16 cellular contexts compared by ENCODE assay signal in the genomic region with DNA sequence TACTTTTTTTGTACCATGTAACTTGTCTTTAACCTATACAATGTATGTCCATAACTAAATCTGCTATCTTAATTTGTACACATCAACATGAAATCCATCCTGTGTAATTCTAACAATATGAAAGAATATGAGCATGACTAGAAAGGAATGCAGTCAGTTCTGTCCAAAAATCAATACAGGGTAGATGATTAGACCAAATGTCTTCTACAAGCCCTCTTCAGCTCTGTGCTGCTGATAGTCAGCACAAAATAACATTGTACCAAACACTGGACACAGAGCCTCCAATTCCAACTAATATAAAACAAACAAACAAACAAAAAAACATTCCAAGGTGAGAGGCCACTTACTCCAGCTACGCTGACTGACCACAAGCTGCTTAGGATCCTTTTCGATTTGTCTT.
DNase-seq lines count a peak whose midpoint lies in the region; ATAC-seq and TF ChIP-seq lines count a peak whose summit lies in the region.
"Had no signal": no experiment of that assay in that cellular context is flagged by ENCODE, and none has a peak within 500 bp of the region (broad histone marks: within the 10 kb centered on the region; RNA-seq: fewer than 3 reads in every experiment).

No MANE protein-coding gene starts in this region.

- peaks cover 15% of the 10 kb centered on the region for H3K4me1 ChIP-seq in body of pancreas
- no peaks in the 10 kb centered on the region for H3K4me1 ChIP-seq in CD8-positive, alpha-beta T cell (ENCODE audit: insufficient read depth, low read length)
- H3K4me1 ChIP-seq: A549; BLaER1 treated with 17β-estradiol and CSF1 and Interleukin-3, amounts not matched to agents 10 nM and 100 nM had no signal

- H3K27ac Mint-ChIP-seq in Calu3 (ENCODE audit: unreplicated experiment) (peak overlapping the region; percentile 81), progenitor cell of endocrine pancreas (peak overlapping the region; percentile 76)
- H3K27ac Mint-ChIP-seq in CD8-positive, alpha-beta T cell: no peak overlapping the region
- H3K27ac Mint-ChIP-seq: B cell; CD4-positive, alpha-beta T cell; CD8-positive, alpha-beta memory T cell had no signal

- intact Hi-C loops in Calu3 (cut with micrococcal nuclease; ENCODE audit: unreplicated experiment): loop anchor here (1.0 kb wide), 2 partner anchors 29 to 33 kb away; no protein-coding TSS in a partner anchor
- intact Hi-C loops in body of pancreas (cut with DNase I): no loop called here
- intact Hi-C loops in CD8-positive, alpha-beta T cell (cut with DNase I, micrococcal nuclease): no loop called here

- peak; percentile 22 for DNase-seq in Calu3
- no peak for DNase-seq in body of pancreas
- DNase-seq in progenitor cell of endocrine pancreas (ENCODE audit: low spot score, unreplicated experiment): no peak
- DNase-seq in CD8-positive, alpha-beta T cell: no peak
- no peak for DNase-seq in activated CD4-positive, alpha-beta T cell treated with anti-CD3 and anti-CD28 coated beads, Interleukin-2, amount 50 U/mL, for 48 hours
- DNase-seq: AML-193; CD4-positive, alpha-beta T cell; CD8-positive, alpha-beta memory T cell; COR-L47; DMS79 treated with DMSO at 0.1 percent for 48 hours; GF-D8 had no signal

- H3K36me3 Mint-ChIP-seq in Calu3 (ENCODE audit: insufficient read depth, unreplicated experiment) (no peaks in the 10 kb centered on the region), progenitor cell of endocrine pancreas (ENCODE audit: insufficient read depth) (no peaks in the 10 kb centered on the region)
- H3K36me3 Mint-ChIP-seq in CD8-positive, alpha-beta T cell: no peaks in the 10 kb centered on the region
- H3K36me3 Mint-ChIP-seq: CD8-positive, alpha-beta memory T cell had no signal

- no peaks in the 10 kb centered on the region for H3K27me3 ChIP-seq in body of pancreas
- H3K27me3 ChIP-seq in CD8-positive, alpha-beta T cell (ENCODE audit: insufficient read depth, low read length): no peaks in the 10 kb centered on the region
- H3K27me3 ChIP-seq: BLaER1 treated with 17β-estradiol and CSF1 and Interleukin-3, amounts not matched to agents 10 nM and 100 nM had no signal

- H3K9me3 ChIP-seq in body of pancreas: no peaks in the 10 kb centered on the region
- H3K9me3 ChIP-seq in CD8-positive, alpha-beta T cell (ENCODE audit: low read length): no peaks in the 10 kb centered on the region
- H3K9me3 ChIP-seq: A549; BLaER1 treated with 17β-estradiol and CSF1 and Interleukin-3, amounts not matched to agents 10 nM and 100 nM had no signal

- WGBS in body of pancreas, 2 donors: 41 to 44% methylated on average over 2 of the region's 2 CpGs

- peak overlapping the region; percentile 17 for H3K4me3 Mint-ChIP-seq in Calu3 (ENCODE audit: low read depth, unreplicated experiment)
- peak overlapping the region; percentile 17 for H3K4me3 Mint-ChIP-seq in progenitor cell of endocrine pancreas (ENCODE audit: low read depth)
- H3K4me3 Mint-ChIP-seq in CD8-positive, alpha-beta T cell: no peak overlapping the region
- H3K4me3 Mint-ChIP-seq: B cell; CD4-positive, alpha-beta T cell; CD8-positive, alpha-beta memory T cell had no signal

- TF ChIP-seq POLR2A in body of pancreas (IDR thresholded peaks at IDR 0.05): no peak

- no peak overlapping the region for H3K4me3 ChIP-seq in body of pancreas
- no peak overlapping the region for H3K4me3 ChIP-seq in CD8-positive, alpha-beta T cell (ENCODE audit: low read depth, low read length)
- H3K4me3 ChIP-seq: A549; BLaER1 treated with 17β-estradiol and CSF1 and Interleukin-3, amounts not matched to agents 10 nM and 100 nM had no signal

- CTCF ChIA-PET in Calu3 (lab: Charles Lee): interaction anchor here (1.0 to 1.8 kb wide), 2 partner anchors 33 to 81 kb away, joined by 3 to 9 read pairs; no protein-coding TSS in a partner anchor
- CTCF ChIA-PET in CD8-positive, alpha-beta T cell (lab: Charles Lee): no interaction called here

- H3K36me3 ChIP-seq in body of pancreas (replicated peaks in 1 of 2; ENCODE audit: insufficient read depth in 1 of 2, low read depth in 2 of 2): no peaks in the 10 kb centered on the region
- H3K36me3 ChIP-seq in CD8-positive, alpha-beta T cell (ENCODE audit: insufficient read depth, low read length): no peaks in the 10 kb centered on the region
- H3K36me3 ChIP-seq: BLaER1 treated with 17β-estradiol and CSF1 and Interleukin-3, amounts not matched to agents 10 nM and 100 nM had no signal

- no peaks in the 10 kb centered on the region for H3K9me3 Mint-ChIP-seq in Calu3 (ENCODE audit: low read depth, unreplicated experiment)
- H3K9me3 Mint-ChIP-seq in progenitor cell of endocrine pancreas (ENCODE audit: low read depth): peaks cover 12% of the 10 kb centered on the region
- peaks cover 23% of the 10 kb centered on the region for H3K9me3 Mint-ChIP-seq in CD8-positive, alpha-beta T cell

- no peaks in the 10 kb centered on the region for H3K27me3 Mint-ChIP-seq in Calu3 (ENCODE audit: unreplicated experiment)
- H3K27me3 Mint-ChIP-seq in progenitor cell of endocrine pancreas: no peaks in the 10 kb centered on the region
- H3K27me3 Mint-ChIP-seq in CD8-positive, alpha-beta T cell (ENCODE audit: low read depth): no peaks in the 10 kb centered on the region
- H3K27me3 Mint-ChIP-seq: B cell; CD4-positive, alpha-beta T cell; CD8-positive, alpha-beta memory T cell had no signal

- H3K4me1 Mint-ChIP-seq in Calu3 (ENCODE audit: low read depth, unreplicated experiment): peaks cover 45% of the 10 kb centered on the region
- H3K4me1 Mint-ChIP-seq in progenitor cell of endocrine pancreas (ENCODE audit: low read depth): peaks cover 21% of the 10 kb centered on the region
- no peaks in the 10 kb centered on the region for H3K4me1 Mint-ChIP-seq in CD8-positive, alpha-beta T cell (ENCODE audit: low read depth)
- H3K4me1 Mint-ChIP-seq: B cell; CD8-positive, alpha-beta memory T cell had no signal

- POLR2A ChIA-PET in CD8-positive, alpha-beta T cell (lab: Charles Lee): no interaction called here

- H3K27ac ChIP-seq in body of pancreas: peak overlapping the region in 3 of 4 donors; percentile 24 to 59 (median 37)
- H3K27ac ChIP-seq in CD8-positive, alpha-beta T cell (ENCODE audit: low read depth, low read length): no peak overlapping the region
- H3K27ac ChIP-seq: 22Rv1; A549; BLaER1 treated with 17β-estradiol and CSF1 and Interleukin-3, amounts not matched to agents 10 nM and 100 nM; C4-2B had no signal

- no TSS peak for BruUV-seq in Calu3 (replicated peaks; lab: Mats Ljungman, UMichigan)

- TF ChIP-seq CTCF in Calu3 (IDR thresholded peaks at IDR 0.05; ENCODE audit: unreplicated experiment) (no peak), body of pancreas (IDR thresholded peaks at IDR 0.05) (no peak), progenitor cell of endocrine pancreas (IDR thresholded peaks at IDR 0.05; ENCODE audit: unreplicated experiment) (no peak)
- TF ChIP-seq CTCF in CD8-positive, alpha-beta T cell (IDR thresholded peaks at IDR 0.05): no peak

- ATAC-seq in body of pancreas: peak; percentile 79
- no peak for ATAC-seq in CD8-positive, alpha-beta T cell
- ATAC-seq: A549 had no signal
